Comparison of ENCODE assay signal across 15 cellular contexts in the genomic region with DNA sequence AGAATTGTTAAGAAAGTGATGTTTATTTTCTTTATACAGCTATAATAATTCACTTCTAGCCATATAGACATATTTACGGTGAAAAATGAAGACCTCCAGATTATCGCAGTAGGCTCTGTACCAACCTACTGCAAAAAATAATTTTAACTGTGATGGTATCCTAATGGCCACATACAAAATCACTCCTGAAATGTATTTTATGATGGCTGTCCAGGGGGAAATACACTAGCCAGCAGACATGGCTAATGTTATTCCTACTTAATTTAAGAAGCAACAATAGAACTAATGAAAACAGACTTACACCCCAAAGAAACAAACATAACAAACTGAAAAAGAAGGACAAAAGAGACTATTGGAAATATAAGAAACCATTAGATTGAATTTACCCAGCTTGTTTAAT. TPM values are rescaled to one million over a fixed set of nuclear protein-coding genes. Genes with fewer than 3 reads are reported as not detected.
DNase-seq lines count a peak whose midpoint lies in the region; ATAC-seq, FAIRE-seq and TF ChIP-seq lines count a peak whose summit lies in the region.
"Had no signal": no experiment of that assay in that cellular context is flagged by ENCODE, and none has a peak within 500 bp of the region (broad histone marks: within the 10 kb centered on the region; RNA-seq: fewer than 3 reads in every experiment).

No MANE protein-coding gene starts in this region.

- no peak overlapping the region for H2BK15ac ChIP-seq in H1 (ENCODE audit: low read length)

- H2BK20ac ChIP-seq in H1 (ENCODE audit: low read length) = no peak overlapping the region

- H4K91ac ChIP-seq in H1 (replicated peaks; ENCODE audit: insufficient read length, low read length) = no peak overlapping the region

- H2AFZ ChIP-seq in H1 (ENCODE audit: low read length) (no peak overlapping the region), osteoblast (ENCODE audit: low read length) (no peak overlapping the region)

- no peak overlapping the region for H4K8ac ChIP-seq in H1 (ENCODE audit: extremely low read depth, insufficient read depth, low read length)

- H3K27me3 ChIP-seq in BE2C (no peaks in the 10 kb centered on the region), H1 (replicated peaks in 1 of 4; ENCODE audit: control insufficient read depth in 3 of 4, extremely low read depth in 1 of 4, insufficient read depth in 3 of 4, low read length in 3 of 4) (peaks cover 69 to 97% (median 88%) of the 10 kb centered on the region in 4 experiments), gastroesophageal sphincter (peaks cover 65% of the 10 kb centered on the region), osteoblast (ENCODE audit: insufficient read depth, low read length) (peaks cover 97% of the 10 kb centered on the region)

- no peak overlapping the region for H4K5ac ChIP-seq in H1 (ENCODE audit: insufficient read length, low read depth, low read length)

- H3K9me3 ChIP-seq in BE2C = no peaks in the 10 kb centered on the region
- no peaks in the 10 kb centered on the region for H3K9me3 ChIP-seq in H1 (ENCODE audit: insufficient read depth in 2 of 2, low read depth in 1 of 2, low read length in 1 of 2)
- H3K9me3 ChIP-seq in gastroesophageal sphincter = no peaks in the 10 kb centered on the region
- H3K9me3 ChIP-seq in osteoblast (ENCODE audit: low read depth, low read length) = no peaks in the 10 kb centered on the region

- H3K14ac ChIP-seq in H1 (ENCODE audit: insufficient read length) = no peak overlapping the region

- H3K4me2 ChIP-seq in H1 (ENCODE audit: insufficient read depth in 1 of 2, low read depth in 2 of 2, low read length in 2 of 2) (no peak overlapping the region), osteoblast (ENCODE audit: insufficient read depth, low read length) (no peak overlapping the region)
- H3K4me2 ChIP-seq: BLaER1 had no signal

- no peaks in the 10 kb centered on the region for H3K79me2 ChIP-seq in H1 (ENCODE audit: control insufficient read depth in 1 of 2, insufficient read depth in 2 of 2, low read length in 2 of 2)
- no peaks in the 10 kb centered on the region for H3K79me2 ChIP-seq in osteoblast (ENCODE audit: insufficient read depth, low read length)

- peaks cover 32% of the 10 kb centered on the region; the same call in 1 of the 2 replicates for H3K23me2 ChIP-seq in H1 (ENCODE audit: low read depth, low read length)

- H4K20me1 ChIP-seq in H1 (replicated peaks in 1 of 2; ENCODE audit: control insufficient read depth in 1 of 2, insufficient read depth in 2 of 2, low read length in 2 of 2) (peaks cover 4 to 8% of the 10 kb centered on the region in 2 experiments), osteoblast (ENCODE audit: insufficient read depth, low read length) (no peaks in the 10 kb centered on the region)
- H4K20me1 ChIP-seq: BLaER1 had no signal

- H2BK120ac ChIP-seq in H1 (replicated peaks; ENCODE audit: low read depth, low read length) = no peak overlapping the region

- no peak for TF ChIP-seq POLR2A in H1 (IDR thresholded peaks at IDR 0.05; ENCODE audit: control extremely low read depth in 1 of 2, low read depth in 2 of 2, low read length in 2 of 2)
- no peak for TF ChIP-seq POLR2A in gastroesophageal sphincter (IDR thresholded peaks at IDR 0.05)

- H2AK5ac ChIP-seq in H1 (ENCODE audit: low read depth, low read length) = no peak overlapping the region

- H3K4me3 ChIP-seq in BE2C (ENCODE audit: low read depth, low read length) (peak overlapping the region; percentile 98), H1 (ENCODE audit: extremely low read depth in 1 of 4, insufficient read depth in 2 of 4, low read depth in 3 of 4, low read length in 4 of 4) (no peak overlapping the region), gastroesophageal sphincter (peak overlapping the region; percentile 59 to 88), osteoblast (ENCODE audit: insufficient read depth, low read length) (no peak overlapping the region)
- H3K4me3 ChIP-seq: BLaER1 had no signal

- H3K36me3 ChIP-seq in BE2C (peaks cover 51% of the 10 kb centered on the region), H1 (ENCODE audit: control insufficient read depth in 2 of 4, insufficient read depth in 4 of 4, low read length in 3 of 4) (peaks cover 0 to 11% (median 0%) of the 10 kb centered on the region in 4 experiments; a peak in 1 of 8 replicates), gastroesophageal sphincter (peaks cover 0 to 24% of the 10 kb centered on the region in 2 donors), osteoblast (ENCODE audit: insufficient read depth, low read length) (no peaks in the 10 kb centered on the region)
- H3K36me3 ChIP-seq: BLaER1 had no signal

- TF ChIP-seq CTCF in BE2C (IDR thresholded peaks at IDR 0.05; ENCODE audit: low read depth, low read length) = no peak
- no peak for TF ChIP-seq CTCF in H1 (IDR thresholded peaks at IDR 0.05; ENCODE audit: control extremely low read depth in 1 of 3, insufficient read depth in 1 of 3, low read depth in 1 of 3, low read length in 3 of 3)
- no peak for TF ChIP-seq CTCF in gastroesophageal sphincter (IDR thresholded peaks at IDR 0.05)
- TF ChIP-seq CTCF in osteoblast (IDR thresholded peaks at IDR 0.05; ENCODE audit: extremely low read depth, low read depth, low read length) = no peak

- ATAC-seq in gastroesophageal sphincter = no peak
- ATAC-seq in GM18907 (IDR thresholded peaks at IDR 0.05; ENCODE audit: unreplicated experiment) = no peak
- no peak for ATAC-seq in GM21515 (IDR thresholded peaks at IDR 0.05; ENCODE audit: unreplicated experiment)
- ATAC-seq: HCT116 had no signal

- TF ChIP-seq RAD21 in H1 (IDR thresholded peaks at IDR 0.05 in 1 of 2, conservative IDR thresholded peaks at IDR 0.05 in 1 of 2; ENCODE audit: low read depth in 2 of 2, low read length in 2 of 2) = no peak

- no peak overlapping the region for H3K23ac ChIP-seq in H1 (ENCODE audit: insufficient read length)

- POLR2A ChIA-PET in H1 (lab: Charles Lee; ENCODE audit: partially characterized antibody) = no interaction called here

- no peak overlapping the region for H3K56ac ChIP-seq in H1 (replicated peaks; ENCODE audit: insufficient read length, low read depth, low read length)

- CTCF ChIA-PET in H1 (lab: Charles Lee; ENCODE audit: partially characterized antibody) = interaction anchor here (0.6 to 5.0 kb wide), 2 partner anchors 12 to 452 kb away, joined by 3 to 69 read pairs; no protein-coding TSS in a partner anchor

- no peak overlapping the region for H3K27ac ChIP-seq in H1 (ENCODE audit: low read depth, low read length)
- peak overlapping the region; percentile 87 to 98 (median 95) for H3K27ac ChIP-seq in gastroesophageal sphincter
- H3K27ac ChIP-seq in osteoblast (ENCODE audit: low read depth, low read length) = no peak overlapping the region
- H3K27ac ChIP-seq: 22Rv1, BLaER1 had no signal

- H3K18ac ChIP-seq in H1 (ENCODE audit: extremely low read depth, low read length) = no peak overlapping the region

- DNase-seq in BE2C (no peak), H1 (ENCODE audit: low read depth in 1 of 2, low spot score in 2 of 2) (no peak), osteoblast (ENCODE audit: insufficient read length, low spot score, missing footprints) (peak; percentile 59), cortex of kidney (lab: John Stamatoyannopoulos, UW) (no peak)
- no peak for DNase-seq in activated CD8-positive, alpha-beta memory T cell treated with anti-CD3 and anti-CD28 coated beads, Interleukin-2, amount 50 U/mL, for 4 hours
- DNase-seq: CD8-positive, alpha-beta memory T cell; DMS53; GF-D8 had no signal

- H3K79me1 ChIP-seq in H1 (ENCODE audit: low read depth, low read length) = no peaks in the 10 kb centered on the region

- H3K4me1 ChIP-seq in BE2C (no peaks in the 10 kb centered on the region; the same call in 1 of the 2 replicates), H1 (replicated peaks in 1 of 4; ENCODE audit: control insufficient read depth in 3 of 4, insufficient read depth in 4 of 4, low read length in 3 of 4) (peaks cover 9 to 32% (median 21%) of the 10 kb centered on the region in 4 experiments), gastroesophageal sphincter (peaks cover 0 to 69% (median 4%) of the 10 kb centered on the region in 3 donors), osteoblast (ENCODE audit: insufficient read depth, low read length) (peaks cover 6% of the 10 kb centered on the region)
- H3K4me1 ChIP-seq: BLaER1 had no signal

- H2BK12ac ChIP-seq in H1 (ENCODE audit: low read depth, low read length) = no peak overlapping the region

- no peak overlapping the region for H2BK5ac ChIP-seq in H1 (ENCODE audit: low read depth, low read length)

- WGBS in H1 (ENCODE audit: extremely low coverage in 1 of 2, insufficient coverage in 1 of 2, insufficient read length in 1 of 2, insufficient replicate concordance in 2 of 2, low coverage in 1 of 2, low lambda C conversion rate in 2 of 2, missing lambda C conversion rate in 1 of 2), 2 experiments = 75% methylated on average over 2 of the region's 2 CpGs; no CpG with 5 or more reads in 1 of the 2 experiments
- 8 to 48% methylated on average over 2 of the region's 2 CpGs for WGBS in gastroesophageal sphincter (ENCODE audit: low coverage in 1 of 2), 2 donors

- no peak for TF ChIP-seq EP300 in H1 (IDR thresholded peaks at IDR 0.05; ENCODE audit: borderline replicate concordance in 1 of 2, low read depth in 2 of 2, low read length in 2 of 2)
- TF ChIP-seq EP300 in gastroesophageal sphincter (IDR thresholded peaks at IDR 0.05) = no peak

- FAIRE-seq in H1 (lab: Jason Lieb, UNC) = no peak
- FAIRE-seq: H54 had no signal

- H3K9ac ChIP-seq in H1 (replicated peaks in 1 of 4; ENCODE audit: extremely low read depth in 1 of 4, low read depth in 3 of 4, low read length in 3 of 4) = no peak overlapping the region
- H3K9ac ChIP-seq: BLaER1 had no signal

- no peak overlapping the region for H3K4ac ChIP-seq in H1 (replicated peaks; ENCODE audit: insufficient read length, low read depth, low read length)

TF ChIP-seq in H1, 55 proteins besides CTCF, POLR2A, EP300 and RAD21:
- TF ChIP-seq CBX8 (IDR thresholded peaks at IDR 0.05; ENCODE audit: borderline replicate concordance, low read depth, low read length) = peak; percentile 98; the same call in 1 of the 2 replicates
- no peak for TF ChIP-seq BCL11A (IDR thresholded peaks at IDR 0.05; ENCODE audit: low read depth in 2 of 2, low read length in 2 of 2)

RNA-seq across cellular contexts. Expression of gene NKX6-1, which starts 4.6 kb away (rescaled TPM):
- 30.4 TPM for polyA plus RNA-seq in BE2C (2012; ENCODE audit: insufficient read depth, insufficient read length, low read depth)
- total RNA-seq in H1 (2021; fragmentation: NEBNext Ultra II Directional; extraction: Animal tissue kit (Norgen Biotek cat#: 25700)) = 0.19 and 0.45 TPM in 2 replicates
- polyA plus RNA-seq in H1 (2011; rRNA removed) = 0.03 and 0.13 TPM in 2 replicates
- 0.05 TPM for polyA plus RNA-seq in H1 (2011; cell fraction: cytosol; rRNA removed)
- 0.06 TPM for polyA plus RNA-seq in H1 (2011; cell fraction: nucleus; rRNA removed)
- 0.08 TPM in 1 of 4 replicates, not detected in the others for polyA plus RNA-seq in H1 (2012, experiment 1 of 2)
- polyA plus RNA-seq in H1 (2012, experiment 2 of 2) = not detected
- 0.08 TPM for polyA plus RNA-seq in H1 (2013, experiment 1 of 2)
- 0.06 TPM for polyA plus RNA-seq in H1 (2013, experiment 2 of 2)
- polyA minus RNA-seq in H1 (2011; rRNA and poly(A)+ RNA removed) = not detected in 2 replicates
- not detected for polyA minus RNA-seq in H1 (2011; cell fraction: cytosol; rRNA and poly(A)+ RNA removed)
- not detected for polyA minus RNA-seq in H1 (2011; cell fraction: nucleus; rRNA and poly(A)+ RNA removed)
- 100 to 1,000 TPM in 1 of 4 donors, 10 to 100 TPM in 2, 1 to 10 TPM in 1; 6.2 to 102 (median 65.8) TPM for total RNA-seq in gastroesophageal sphincter
- under 0.01 TPM in 1 of 2 replicates, not detected in the other for total RNA-seq in osteoblast
- total RNA-seq: CD8-positive, alpha-beta memory T cell had no signal
- polyA plus RNA-seq: CD8-positive, alpha-beta memory T cell had no signal

Comparison
In these comparisons a context has a peak if more than half of its experiments do, and no peak if none do; other contexts are left out.
1. H3K4me3 ChIP-seq: peak in BE2C (single experiment) and gastroesophageal sphincter (2 of 2); none in H1 (0 of 4) and osteoblast (single experiment).
2. H3K27ac ChIP-seq: peak in gastroesophageal sphincter (4 of 4); none in H1 (single experiment) and osteoblast (single experiment).